Comparison of ENCODE assay signal across 16 cellular contexts in the genomic region with DNA sequence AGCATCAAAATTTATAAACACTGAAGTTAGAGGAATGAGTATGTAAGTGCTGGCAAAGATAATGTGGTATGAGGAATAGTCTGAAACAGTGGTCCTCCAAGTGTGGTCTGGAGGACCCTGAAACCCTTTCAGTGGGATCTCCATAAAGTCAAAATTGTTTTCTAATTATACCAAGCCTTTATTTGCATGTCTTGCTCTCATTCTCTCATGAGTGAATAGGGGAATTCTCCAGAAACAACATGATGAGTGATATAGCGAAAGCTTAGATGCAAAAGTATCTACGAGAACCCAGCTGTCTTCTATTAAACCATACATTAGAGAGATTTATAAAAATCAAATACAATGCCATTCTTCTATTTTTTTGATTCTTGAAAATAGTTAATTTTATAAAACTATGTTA.
A peak's percentile ranks its signal among the peaks of the same experiment; 100 is the strongest.
DNase-seq lines count a peak whose midpoint lies in the region; ATAC-seq and TF ChIP-seq lines count a peak whose summit lies in the region.
"Had no signal": no experiment of that assay in that cellular context is flagged by ENCODE, and none has a peak within 500 bp of the region (broad histone marks: within the 10 kb centered on the region; RNA-seq: fewer than 3 reads in every experiment).

No MANE protein-coding gene starts in this region.

- intact Hi-C loops in vagina (cut with DNase I): no loop called here

- no peaks in the 10 kb centered on the region for H3K4me1 ChIP-seq in vagina
- H3K4me1 ChIP-seq: SJSA1, uterus had no signal

- DNase-seq in vagina (ENCODE audit: extremely low spot score in 2 of 2) (no peak), globus pallidus (ENCODE audit: low spot score) (no peak), NCI-H2107 (lab: John Stamatoyannopoulos, UW) (no peak)
- DNase-seq in NK-92 treated with Interleukin-12 subunit alpha and Interleukin-12 subunit beta, amount 100 ng/mL, for 24 hours (lab: John Stamatoyannopoulos, UW): no peak
- DNase-seq: DMS79; NCI-H1417; ovary; stimulated activated CD4-positive, alpha-beta T cell treated with anti-CD3 and anti-CD28 coated beads, Interleukin-12 subunit alpha, Interleukin-12 subunit beta, amount 100 ng/mL, for 4 hours; uterus had no signal

- no peak overlapping the region for H3K4me3 ChIP-seq in vagina
- H3K4me3 ChIP-seq: esophagus muscularis mucosa, ovary, SJSA1, uterus had no signal

- no peak overlapping the region for H3K27ac ChIP-seq in vagina
- H3K27ac ChIP-seq: esophagus muscularis mucosa, ovary, SJSA1, uterus had no signal

- H3K36me3 ChIP-seq in vagina: no peaks in the 10 kb centered on the region
- H3K36me3 ChIP-seq: esophagus muscularis mucosa, ovary, SJSA1, uterus had no signal

- ATAC-seq in GM18502 (IDR thresholded peaks at IDR 0.05; ENCODE audit: poor library complexity, unreplicated experiment): peak; percentile 63
- ATAC-seq in GM19467 (IDR thresholded peaks at IDR 0.05; ENCODE audit: unreplicated experiment): peak; percentile 37
- ATAC-seq in HG02840 (IDR thresholded peaks at IDR 0.05; ENCODE audit: low FRiP score, unreplicated experiment): peak; percentile 59
- peak; percentile 65 for ATAC-seq in HG03439 (IDR thresholded peaks at IDR 0.05; ENCODE audit: unreplicated experiment)
- ATAC-seq: activated naive CD4-positive, alpha-beta T cell treated with anti-CD3 and anti-CD28 coated beads, Interleukin-2, amount 50 U/mL, for 72 hours had no signal

- H3K27me3 ChIP-seq in vagina: no peaks in the 10 kb centered on the region
- H3K27me3 ChIP-seq: esophagus muscularis mucosa, ovary, uterus had no signal

- TF ChIP-seq CTCF in vagina (IDR thresholded peaks at IDR 0.05): no peak

- H3K9me3 ChIP-seq in vagina: no peaks in the 10 kb centered on the region
- H3K9me3 ChIP-seq: esophagus muscularis mucosa, ovary, SJSA1, uterus had no signal

- TF ChIP-seq POLR2A in vagina (IDR thresholded peaks at IDR 0.05): no peak
